ENCODE assay signal across 25 cellular contexts in the genomic region with DNA sequence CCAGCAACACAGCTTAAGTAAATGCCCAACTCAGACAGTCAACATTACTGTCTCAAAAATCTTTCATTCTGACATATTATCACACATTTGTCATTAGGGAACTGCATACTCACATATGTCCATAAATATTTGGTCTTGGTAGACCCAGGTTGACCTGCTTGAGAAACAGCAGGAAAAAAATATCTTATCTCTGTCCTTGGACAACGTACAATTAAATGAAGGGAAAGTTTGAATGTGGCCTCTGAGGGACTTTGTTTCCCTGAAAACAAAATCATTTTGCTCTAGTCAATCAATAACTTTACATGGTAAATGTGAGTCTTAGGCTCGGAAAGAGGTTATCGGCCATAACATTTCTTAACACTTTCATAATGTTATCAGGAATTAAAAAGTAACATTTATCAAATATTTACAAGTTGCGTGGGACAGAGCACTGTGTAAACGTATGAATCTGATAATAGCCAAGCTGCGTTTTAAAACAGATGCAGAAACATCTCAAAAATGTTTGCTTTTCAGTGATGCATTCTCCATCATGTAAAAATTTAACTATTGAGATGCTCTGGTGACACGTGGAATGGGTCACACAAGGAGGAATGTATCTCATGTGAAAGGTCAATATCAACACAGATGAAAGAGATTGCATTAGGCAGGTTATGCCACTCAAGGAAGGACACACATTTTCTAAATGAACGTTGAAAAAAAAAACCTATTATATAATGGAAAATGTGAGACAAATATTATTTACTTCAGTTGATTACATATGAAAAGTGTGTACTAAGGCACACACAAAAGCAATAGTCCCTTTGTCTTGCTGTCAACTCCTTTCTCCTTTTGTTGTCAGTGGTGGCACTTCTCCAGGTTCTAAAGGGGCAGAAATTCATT.
"Had no signal": no experiment of that assay in that cellular context is flagged by ENCODE, and none has a peak within 500 bp of the region (broad histone marks: within the 10 kb centered on the region; RNA-seq: fewer than 3 reads in every experiment).

No MANE protein-coding gene starts in this region.

- H3K9me3 ChIP-seq: gastroesophageal sphincter, heart left ventricle, prostate gland, right atrium auricular region, upper lobe of right lung had no signal

- H3K4me3 Mint-ChIP-seq: activated naive CD8-positive, alpha-beta T cell treated with anti-CD3 and anti-CD28 coated beads, Interleukin-2, amount 10 ng/mL, durations not matched to agents 7 days and 5 days; activated T-cell treated with anti-CD3 and anti-CD28 coated beads, Interleukin-2, amount 50 U/mL, for 4 hours; endodermal cell; mesothelial cell of epicardium; natural killer cell had no signal

- H3K4me3 ChIP-seq: cardiac muscle cell, gastroesophageal sphincter, heart left ventricle, lung, prostate gland, right atrium auricular region, upper lobe of right lung had no signal

- ATAC-seq: activated T-cell treated with anti-CD3 and anti-CD28 coated beads, Interleukin-2, amount 50 U/mL, for 4 hours; gastroesophageal sphincter; heart left ventricle; natural killer cell; stimulated activated naive CD8-positive, alpha-beta T cell treated with anti-CD3 and anti-CD28 coated beads, Interleukin-15, Interleukin-2, amounts not matched to agents 100 U/mL and 50 U/mL, for 24 hours; upper lobe of right lung had no signal

- H3K4me1 Mint-ChIP-seq: activated naive CD8-positive, alpha-beta T cell treated with anti-CD3 and anti-CD28 coated beads, Interleukin-2, amount 10 ng/mL, durations not matched to agents 7 days and 5 days; natural killer cell had no signal

- DNase-seq: activated CD4-positive, alpha-beta T cell treated with anti-CD3 and anti-CD28 coated beads for 4 hours; activated CD4-positive, alpha-beta T cell treated with anti-CD3 and anti-CD28 coated beads, Interleukin-2, amount 50 U/mL, for 48 hours; activated CD4-positive, CD25-positive, alpha-beta regulatory T cell; activated CD8-positive, alpha-beta memory T cell treated with anti-CD3 and anti-CD28 coated beads, Interleukin-2, amount 50 U/mL, for 48 hours; activated naive CD4-positive, alpha-beta T cell; activated naive CD8-positive, alpha-beta T cell treated with anti-CD3 and anti-CD28 coated beads, Interleukin-2, amount 10 ng/mL, durations not matched to agents 7 days and 5 days; activated T-cell treated with anti-CD3 and anti-CD28 coated beads, Interleukin-2, amount 50 U/mL, for 4 hours; cortex of kidney; endodermal cell; heart left ventricle; islet precursor cell; natural killer cell; stimulated activated CD4-positive, alpha-beta T cell treated with anti-CD3 and anti-CD28 coated beads, Interleukin-12 subunit alpha, Interleukin-12 subunit beta, amount 100 ng/mL, for 4 hours; stimulated activated CD4-positive, alpha-beta T cell treated with anti-CD3 and anti-CD28 coated beads, Interleukin-4, amount 100 ng/mL, for 4 hours; stimulated activated naive CD8-positive, alpha-beta T cell treated with anti-CD3 and anti-CD28 coated beads, Interleukin-15, Interleukin-2, amounts not matched to agents 100 U/mL and 50 U/mL, for 24 hours; T1000; upper lobe of right lung had no signal

- H3K27ac Mint-ChIP-seq: activated naive CD8-positive, alpha-beta T cell treated with anti-CD3 and anti-CD28 coated beads, Interleukin-2, amount 10 ng/mL, durations not matched to agents 7 days and 5 days; activated T-helper 2 cell treated with anti-CD3 and anti-CD28 coated beads, Interferon-gamma antibody, Interleukin-2, Interleukin-4, amounts not matched to agents 10 μg/mL and 5 μg/mL and 100 μg/mL, durations not matched to agents 14 hours and 24 hours and 36 hours; endodermal cell; mesothelial cell of epicardium; natural killer cell had no signal

- H3K27me3 ChIP-seq: cardiac muscle cell, gastroesophageal sphincter, heart left ventricle, right atrium auricular region, upper lobe of right lung had no signal

- H3K27me3 Mint-ChIP-seq: activated naive CD8-positive, alpha-beta T cell treated with anti-CD3 and anti-CD28 coated beads, Interleukin-2, amount 10 ng/mL, durations not matched to agents 7 days and 5 days had no signal

- H3K36me3 Mint-ChIP-seq: activated naive CD8-positive, alpha-beta T cell treated with anti-CD3 and anti-CD28 coated beads, Interleukin-2, amount 10 ng/mL, durations not matched to agents 7 days and 5 days; mesothelial cell of epicardium; natural killer cell had no signal

- H3K36me3 ChIP-seq: cardiac muscle cell, gastroesophageal sphincter, heart left ventricle, prostate gland, right atrium auricular region, upper lobe of right lung had no signal

- H3K9me3 Mint-ChIP-seq: activated T-cell treated with anti-CD3 and anti-CD28 coated beads, Interleukin-2, amount 50 U/mL, for 4 hours; activated T-helper 2 cell treated with anti-CD3 and anti-CD28 coated beads, Interferon-gamma antibody, Interleukin-2, Interleukin-4, amounts not matched to agents 10 μg/mL and 5 μg/mL and 100 μg/mL, durations not matched to agents 14 hours and 24 hours and 36 hours; endodermal cell; mesothelial cell of epicardium had no signal

- H3K27ac ChIP-seq: cardiac muscle cell, epithelial cell of prostate, gastroesophageal sphincter, heart left ventricle, prostate gland, right atrium auricular region, upper lobe of right lung had no signal

- H3K4me1 ChIP-seq: gastroesophageal sphincter, heart left ventricle, prostate gland, right atrium auricular region had no signal
